ENCODE assay signal across 33 cellular contexts in the genomic region with DNA sequence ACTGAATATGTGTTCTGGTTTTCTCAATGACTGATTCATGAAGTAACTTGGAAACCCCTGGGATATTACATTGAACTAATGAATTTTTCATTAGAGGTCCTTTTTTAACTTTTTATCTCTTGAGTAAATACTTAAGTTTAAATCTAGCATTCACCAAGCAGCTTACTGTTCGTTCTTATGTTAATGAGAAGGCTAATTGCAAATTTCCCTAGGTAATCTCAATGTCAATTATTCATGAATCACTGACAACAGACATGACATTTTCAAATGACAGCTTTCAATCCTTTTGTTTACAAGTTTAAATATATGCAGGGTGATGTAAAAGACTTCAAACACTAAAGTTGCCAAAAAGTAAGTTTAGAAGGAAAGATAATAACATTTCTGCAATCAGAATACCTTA.
"Had no signal": no experiment of that assay in that cellular context is flagged by ENCODE, and none has a peak within 500 bp of the region (broad histone marks: within the 10 kb centered on the region; RNA-seq: fewer than 3 reads in every experiment).

No MANE protein-coding gene starts in this region.

- H3K4me3 ChIP-seq: ascending aorta, breast epithelium, cardiac muscle cell, coronary artery, dorsolateral prefrontal cortex had no signal

- H3K4me1 Mint-ChIP-seq: activated CD4-positive, alpha-beta memory T cell treated with anti-CD3 and anti-CD28 coated beads, Interleukin-2, amount 10 ng/mL, durations not matched to agents 7 days and 5 days; activated CD4-positive, alpha-beta T cell treated with anti-CD3 and anti-CD28 coated beads for 36 hours; activated CD4-positive, alpha-beta T cell treated with anti-CD3 and anti-CD28 coated beads, Interleukin-2, amount 10 ng/mL, durations not matched to agents 24 days and 14 days; T-helper 17 cell had no signal

- H3K4me1 ChIP-seq: ascending aorta, breast epithelium had no signal

- FAIRE-seq: frontal cortex had no signal

- H3K27ac ChIP-seq: ascending aorta, breast epithelium, cardiac muscle cell, coronary artery, dorsolateral prefrontal cortex, WERI-Rb-1 had no signal

- H3K36me3 Mint-ChIP-seq: activated naive CD8-positive, alpha-beta T cell; brain had no signal

- ATAC-seq: activated CD4-positive, alpha-beta T cell treated with anti-CD3 and anti-CD28 coated beads for 36 hours; activated T-cell treated with anti-CD3 and anti-CD28 coated beads, Interleukin-2, amount 50 U/mL, for 72 hours; esophagus mucosa; T-helper 17 cell had no signal

- H3K36me3 ChIP-seq: ascending aorta, breast epithelium, cardiac muscle cell, WERI-Rb-1 had no signal

- H3K27ac Mint-ChIP-seq: activated CD4-positive, alpha-beta memory T cell treated with anti-CD3 and anti-CD28 coated beads, Interleukin-2, amount 10 ng/mL, durations not matched to agents 7 days and 5 days; activated CD4-positive, alpha-beta T cell treated with anti-CD3 and anti-CD28 coated beads for 36 hours; activated CD4-positive, alpha-beta T cell treated with anti-CD3 and anti-CD28 coated beads, Interleukin-2, amount 10 ng/mL, durations not matched to agents 24 days and 14 days; activated naive CD8-positive, alpha-beta T cell; activated T-cell treated with anti-CD3 and anti-CD28 coated beads, Interleukin-2, amount 50 U/mL, for 24 hours; activated T-cell treated with anti-CD3 and anti-CD28 coated beads, Interleukin-2, amount 50 U/mL, for 72 hours; brain; dendritic cell treated with granulocyte-macrophage colony-stimulating factor and Interleukin-4, amounts not matched to agents 40 ng/mL and 50 ng/mL, for 4 days; endodermal cell; T-helper 17 cell; T-helper 2 cell treated with Interferon-gamma antibody and Interleukin-4, amounts not matched to agents 5 μg/mL and 100 μg/mL, for 36 hours had no signal

- H3K27me3 Mint-ChIP-seq: activated CD4-positive, alpha-beta memory T cell treated with anti-CD3 and anti-CD28 coated beads, Interleukin-2, amount 10 ng/mL, durations not matched to agents 7 days and 5 days; activated CD4-positive, alpha-beta T cell treated with anti-CD3 and anti-CD28 coated beads for 36 hours; activated CD4-positive, alpha-beta T cell treated with anti-CD3 and anti-CD28 coated beads, Interleukin-2, amount 10 ng/mL, durations not matched to agents 24 days and 14 days; activated naive CD8-positive, alpha-beta T cell; activated T-cell treated with anti-CD3 and anti-CD28 coated beads, Interleukin-2, amount 50 U/mL, for 24 hours; dendritic cell treated with granulocyte-macrophage colony-stimulating factor and Interleukin-4, amounts not matched to agents 40 ng/mL and 50 ng/mL, for 4 days; T-helper 17 cell had no signal

- DNase-seq: activated CD4-positive, alpha-beta memory T cell treated with anti-CD3 and anti-CD28 coated beads, Interleukin-2, amount 10 ng/mL, durations not matched to agents 7 days and 5 days; activated CD4-positive, alpha-beta T cell treated with anti-CD3 and anti-CD28 coated beads for 36 hours; activated CD4-positive, alpha-beta T cell treated with anti-CD3 and anti-CD28 coated beads, Interleukin-2, amount 10 ng/mL, durations not matched to agents 24 days and 14 days; activated CD4-positive, CD25-positive, alpha-beta regulatory T cell; activated CD4-positive, CD25-positive, alpha-beta regulatory T cell treated with anti-CD3 and anti-CD28 coated beads, Interleukin-2, amount 50 U/mL, for 72 hours; activated CD8-positive, alpha-beta memory T cell treated with anti-CD3 and anti-CD28 coated beads, Interleukin-2, amount 50 U/mL, for 48 hours; activated gamma-delta T cell; activated naive CD4-positive, alpha-beta T cell; activated naive CD4-positive, alpha-beta T cell treated with anti-CD3 and anti-CD28 coated beads, Interleukin-2, amount 50 U/mL, for 16 hours; activated T-cell treated with anti-CD3 and anti-CD28 coated beads for 4 hours; activated T-cell treated with anti-CD3 and anti-CD28 coated beads, Interleukin-2, amount 50 U/mL, for 24 hours; activated T-cell treated with anti-CD3 and anti-CD28 coated beads, Interleukin-2, amount 50 U/mL, for 72 hours; central memory CD4-positive, alpha-beta T cell; cerebellar nuclear complex; dorsolateral prefrontal cortex; effector memory CD4-positive, alpha-beta T cell; endodermal cell; foreskin fibroblast; head of caudate nucleus; T-helper 1 cell; T-helper 17 cell; T1000; WERI-Rb-1 had no signal

- H3K9me3 ChIP-seq: ascending aorta, breast epithelium had no signal

- H3K27me3 ChIP-seq: ascending aorta, breast epithelium, cardiac muscle cell had no signal

- H3K4me3 Mint-ChIP-seq: activated CD4-positive, alpha-beta memory T cell treated with anti-CD3 and anti-CD28 coated beads, Interleukin-2, amount 10 ng/mL, durations not matched to agents 7 days and 5 days; activated CD4-positive, alpha-beta T cell treated with anti-CD3 and anti-CD28 coated beads for 36 hours; activated CD4-positive, alpha-beta T cell treated with anti-CD3 and anti-CD28 coated beads, Interleukin-2, amount 10 ng/mL, durations not matched to agents 24 days and 14 days; activated naive CD8-positive, alpha-beta T cell; activated T-cell treated with anti-CD3 and anti-CD28 coated beads, Interleukin-2, amount 50 U/mL, for 24 hours; activated T-cell treated with anti-CD3 and anti-CD28 coated beads, Interleukin-2, amount 50 U/mL, for 72 hours; brain; dendritic cell treated with granulocyte-macrophage colony-stimulating factor and Interleukin-4, amounts not matched to agents 40 ng/mL and 50 ng/mL, for 4 days; endodermal cell; T-helper 17 cell; T-helper 2 cell treated with Interferon-gamma antibody and Interleukin-4, amounts not matched to agents 5 μg/mL and 100 μg/mL, for 36 hours had no signal
